In the genomic region with DNA sequence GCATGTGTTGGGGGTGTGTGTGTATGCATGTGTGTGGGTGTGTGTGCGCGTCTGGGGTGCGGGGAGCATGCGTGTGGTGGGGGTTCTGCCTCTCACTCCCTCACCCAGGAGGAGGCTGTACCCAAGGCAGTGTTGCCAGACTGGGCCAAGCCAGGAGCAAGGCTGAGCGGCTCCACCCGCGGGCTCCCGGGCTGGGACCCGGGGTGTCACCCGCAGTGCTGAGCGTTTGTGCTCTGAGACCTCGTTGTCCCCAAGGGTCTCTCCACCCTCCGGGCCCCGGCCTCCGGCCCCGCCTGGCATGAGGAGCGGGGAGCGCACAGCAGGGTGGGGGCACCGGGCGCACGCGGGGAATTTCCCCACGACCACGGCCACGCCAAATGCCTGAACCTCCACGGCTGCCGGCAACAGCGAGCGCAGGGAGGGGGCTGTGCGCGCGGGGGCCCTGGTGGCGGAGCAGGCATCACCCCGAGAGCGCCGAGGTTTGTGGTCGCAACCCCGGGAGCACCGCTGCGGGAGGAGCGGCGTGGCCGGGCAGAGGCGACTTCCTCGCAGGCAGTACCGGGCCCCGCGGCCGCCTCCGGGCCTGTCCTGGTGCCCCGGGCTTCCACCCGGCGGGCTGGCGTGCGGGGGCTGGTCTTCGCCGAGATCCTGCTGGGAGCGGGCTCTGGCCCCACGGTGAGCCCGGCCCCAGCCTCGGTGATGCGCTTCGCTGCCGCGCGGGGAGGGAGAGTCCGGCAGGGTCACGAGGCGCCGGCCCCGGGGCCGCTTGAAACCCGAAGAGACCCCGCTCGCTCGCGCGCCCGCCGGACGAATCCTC, we compare ENCODE assay signal across 9 cellular contexts. TPM values are rescaled to one million over a fixed set of nuclear protein-coding genes. Genes with fewer than 3 reads are reported as not detected.
DNase-seq lines count a peak whose midpoint lies in the region; ATAC-seq, FAIRE-seq and TF ChIP-seq lines count a peak whose summit lies in the region.
"Had no signal": no experiment of that assay in that cellular context is flagged by ENCODE, and none has a peak within 500 bp of the region (broad histone marks: within the 10 kb centered on the region; RNA-seq: fewer than 3 reads in every experiment).

No MANE protein-coding gene starts in this region.

- peak; percentile 43 for ATAC-seq in CD8-positive, alpha-beta T cell
- no peak for ATAC-seq in GM21447 (IDR thresholded peaks at IDR 0.05; ENCODE audit: unreplicated experiment)
- no peak for ATAC-seq in GM19455 (IDR thresholded peaks at IDR 0.05; ENCODE audit: unreplicated experiment)

- no peak overlapping the region for H3K27ac Mint-ChIP-seq in CD8-positive, alpha-beta T cell
- H3K27ac Mint-ChIP-seq in endothelial cell (ENCODE audit: unreplicated experiment) = no peak overlapping the region

- H3K9me3 Mint-ChIP-seq in CD8-positive, alpha-beta T cell = no peaks in the 10 kb centered on the region
- no peaks in the 10 kb centered on the region for H3K9me3 Mint-ChIP-seq in endothelial cell (ENCODE audit: unreplicated experiment)

- POLR2A ChIA-PET in CD8-positive, alpha-beta T cell (lab: Charles Lee) = no interaction called here
- POLR2A ChIA-PET in SK-N-SH (lab: Yijun Ruan, JAX) = no interaction called here

- H3K4me2 ChIP-seq in SK-N-SH = peak overlapping the region; percentile 37; the same call in 1 of the 2 replicates

- peaks cover 1% of the 10 kb centered on the region for H3K36me3 ChIP-seq in CD8-positive, alpha-beta T cell (ENCODE audit: insufficient read depth, low read length)
- H3K36me3 ChIP-seq in SK-N-SH (replicated peaks in 1 of 2; ENCODE audit: control insufficient read depth in 1 of 2, insufficient read depth in 2 of 2, low read length in 1 of 2) (peaks cover 8% of the 10 kb centered on the region in 2 experiments), mucosa of stomach (ENCODE audit: control insufficient read depth, insufficient read depth, low read length) (no peaks in the 10 kb centered on the region)

- CTCF ChIA-PET in CD8-positive, alpha-beta T cell (lab: Charles Lee) = no interaction called here
- CTCF ChIA-PET in SK-N-SH (lab: Yijun Ruan, JAX) = interaction anchor here (2.5 kb wide), 2 partner anchors 17 to 20 kb away, joined by 12 read pairs; no protein-coding TSS in a partner anchor

- peaks cover 6% of the 10 kb centered on the region for H3K36me3 Mint-ChIP-seq in CD8-positive, alpha-beta T cell
- H3K36me3 Mint-ChIP-seq in endothelial cell (ENCODE audit: low read depth, unreplicated experiment) = peaks cover 7% of the 10 kb centered on the region

- H3K27me3 ChIP-seq in CD8-positive, alpha-beta T cell (ENCODE audit: insufficient read depth, low read length) = peaks cover 2% of the 10 kb centered on the region
- H3K27me3 ChIP-seq in SK-N-SH (ENCODE audit: insufficient read depth) (no peaks in the 10 kb centered on the region), mucosa of stomach (ENCODE audit: control insufficient read depth, insufficient read depth, low read length) (peaks cover 36% of the 10 kb centered on the region)

- no peaks in the 10 kb centered on the region for H3K9me3 ChIP-seq in CD8-positive, alpha-beta T cell (ENCODE audit: low read length)
- H3K9me3 ChIP-seq in SK-N-SH (no peaks in the 10 kb centered on the region), mucosa of stomach (ENCODE audit: control insufficient read depth, low read length) (no peaks in the 10 kb centered on the region)

- H3K79me2 ChIP-seq in SK-N-SH (ENCODE audit: insufficient read depth) = no peaks in the 10 kb centered on the region

- H3K4me1 ChIP-seq in CD8-positive, alpha-beta T cell (ENCODE audit: insufficient read depth, low read length) = peaks cover 21% of the 10 kb centered on the region
- H3K4me1 ChIP-seq in SK-N-SH (ENCODE audit: control insufficient read depth in 1 of 2, insufficient read depth in 2 of 2, low read depth in 1 of 2, low read length in 1 of 2) (no peaks in the 10 kb centered on the region; a peak in 1 of 4 replicates), mucosa of stomach (ENCODE audit: control insufficient read depth, insufficient read depth, low read length) (peaks cover 13% of the 10 kb centered on the region)

- TF ChIP-seq RAD21 in SK-N-SH (IDR thresholded peaks at IDR 0.05; ENCODE audit: low read length) = no peak

- no peak overlapping the region for H3K27ac ChIP-seq in CD8-positive, alpha-beta T cell (ENCODE audit: low read depth, low read length)
- no peak overlapping the region for H3K27ac ChIP-seq in SK-N-SH (ENCODE audit: low read depth in 2 of 2, low read length in 1 of 2)
- H3K27ac ChIP-seq: epithelial cell of prostate had no signal

- WGBS in SK-N-SH (ENCODE audit: low lambda C conversion rate) = 25% methylated on average over 4 of the region's 81 CpGs

- H3K9ac ChIP-seq in SK-N-SH (no peak overlapping the region), mucosa of stomach (ENCODE audit: low read length) (peak overlapping the region; percentile 59)

- intact Hi-C loops in CD8-positive, alpha-beta T cell (cut with DNase I, micrococcal nuclease) = no loop called here

- peak in 1 of 7 experiments; percentile 24 for DNase-seq in CD8-positive, alpha-beta T cell
- DNase-seq in SK-N-SH (peak; percentile 73), endothelial cell (ENCODE audit: low spot score) (peak; percentile 39), KG1 (lab: John Stamatoyannopoulos, UW) (no peak), RCC 7860 (ENCODE audit: low spot score) (no peak)

- H4K20me1 ChIP-seq in SK-N-SH (ENCODE audit: insufficient read depth) = no peaks in the 10 kb centered on the region

- no peak for FAIRE-seq in RCC 7860 (lab: Jason Lieb, UNC)

- H3K4me1 Mint-ChIP-seq in CD8-positive, alpha-beta T cell (ENCODE audit: low read depth) = peaks cover 13% of the 10 kb centered on the region
- H3K4me1 Mint-ChIP-seq in endothelial cell (ENCODE audit: unreplicated experiment) = peaks cover 11% of the 10 kb centered on the region

- H3F3A ChIP-seq in SK-N-SH (replicated peaks; ENCODE audit: insufficient read depth) = peaks cover 4% of the 10 kb centered on the region

- peaks cover 26% of the 10 kb centered on the region for H3K27me3 Mint-ChIP-seq in CD8-positive, alpha-beta T cell (ENCODE audit: low read depth)
- H3K27me3 Mint-ChIP-seq in endothelial cell (ENCODE audit: unreplicated experiment) = peaks cover 22% of the 10 kb centered on the region

- peak overlapping the region; percentile 90 for H3K4me3 Mint-ChIP-seq in CD8-positive, alpha-beta T cell
- H3K4me3 Mint-ChIP-seq in endothelial cell (ENCODE audit: unreplicated experiment) = peak overlapping the region; percentile 83

- TF ChIP-seq EP300 in SK-N-SH (IDR thresholded peaks at IDR 0.05; ENCODE audit: borderline replicate concordance in 1 of 2, low read depth in 1 of 2, low read length in 1 of 2) = no peak

- H2AFZ ChIP-seq in SK-N-SH (ENCODE audit: low read depth) = no peak overlapping the region

- peak overlapping the region; percentile 53 for H3K4me3 ChIP-seq in CD8-positive, alpha-beta T cell (ENCODE audit: low read depth, low read length)
- H3K4me3 ChIP-seq in SK-N-SH (ENCODE audit: low read depth in 2 of 2, low read length in 1 of 2) (0 out of 4 replicates have a peak overlapping the region, but pooled peaks have one; percentile 1 to 12), mucosa of stomach (ENCODE audit: low read length) (peak overlapping the region; percentile 31)

- TF ChIP-seq CTCF in CD8-positive, alpha-beta T cell (IDR thresholded peaks at IDR 0.05) = no peak
- no peak for TF ChIP-seq CTCF in SK-N-SH (IDR thresholded peaks at IDR 0.05)
- TF ChIP-seq CTCF in endothelial cell (IDR thresholded peaks at IDR 0.05; ENCODE audit: unreplicated experiment) = no peak

- H3K9me2 ChIP-seq in SK-N-SH = no peaks in the 10 kb centered on the region

TF ChIP-seq in SK-N-SH, 30 proteins besides CTCF, POLR2A, EP300 and RAD21:
- TF ChIP-seq FOXJ3 (CRISPR knock-in tag; IDR thresholded peaks at IDR 0.05) = no peak

RNA-seq across cellular contexts. Expression of a gene that starts 7.4 kb away (rescaled TPM):
- total RNA-seq in CD8-positive, alpha-beta T cell = not detected
- 0.10 and 0.16 TPM in 2 replicates for polyA plus RNA-seq in SK-N-SH (2012; rRNA removed)
- polyA plus RNA-seq in SK-N-SH (2012; cell fraction: cytosol; rRNA removed) = 0.05 and 0.12 TPM in 2 replicates
- polyA plus RNA-seq in SK-N-SH (2012; cell fraction: nucleus; rRNA removed) = 0.14 and 0.15 TPM in 2 replicates
- total RNA-seq in endothelial cell (ENCODE audit: unreplicated experiment) = not detected

Comparison
In these comparisons a context has a peak if more than half of its experiments do, and no peak if none do; other contexts are left out.
1. DNase-seq: peak in SK-N-SH (single experiment) and endothelial cell (single experiment); none in KG1 (single experiment) and RCC 7860 (single experiment).
2. Peak in every context shown above with its lines, with median percentiles within 50 percentile points of each other: H3K4me3 ChIP-seq.